ENCODE assay signal across 1 cellular context in genomic region chr12:10722502-10722904, GRCh38.
TF ChIP-seq lines count a peak whose summit lies in the region.

No MANE protein-coding gene starts in this region.

TF ChIP-seq in GM12878, 131 proteins besides CTCF, POLR2A, EP300 and RAD21 (continued from another document):
- TF ChIP-seq STAT3 (IDR thresholded peaks at IDR 0.05; ENCODE audit: low read depth, low read length), result no peak
- TF ChIP-seq, protein P1, sequence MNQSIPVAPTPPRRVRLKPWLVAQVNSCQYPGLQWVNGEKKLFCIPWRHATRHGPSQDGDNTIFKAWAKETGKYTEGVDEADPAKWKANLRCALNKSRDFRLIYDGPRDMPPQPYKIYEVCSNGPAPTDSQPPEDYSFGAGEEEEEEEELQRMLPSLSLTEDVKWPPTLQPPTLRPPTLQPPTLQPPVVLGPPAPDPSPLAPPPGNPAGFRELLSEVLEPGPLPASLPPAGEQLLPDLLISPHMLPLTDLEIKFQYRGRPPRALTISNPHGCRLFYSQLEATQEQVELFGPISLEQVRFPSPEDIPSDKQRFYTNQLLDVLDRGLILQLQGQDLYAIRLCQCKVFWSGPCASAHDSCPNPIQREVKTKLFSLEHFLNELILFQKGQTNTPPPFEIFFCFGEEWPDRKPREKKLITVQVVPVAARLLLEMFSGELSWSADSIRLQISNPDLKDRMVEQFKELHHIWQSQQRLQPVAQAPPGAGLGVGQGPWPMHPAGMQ (IDR thresholded peaks at IDR 0.05; ENCODE audit: borderline replicate concordance), result no peak
- TF ChIP-seq NR2C2 (IDR thresholded peaks at IDR 0.05; ENCODE audit: borderline replicate concordance, control insufficient read depth, insufficient read length, low read depth), result no peak
- no peak for TF ChIP-seq TCF7 (IDR thresholded peaks at IDR 0.05; ENCODE audit: borderline replicate concordance)
- TF ChIP-seq MLLT1 (IDR thresholded peaks at IDR 0.05), result 0 out of 2 replicates have a peak, but pooled peaks have one; percentile 22
- TF ChIP-seq NBN (IDR thresholded peaks at IDR 0.05), result no peak
- TF ChIP-seq ZZZ3 (IDR thresholded peaks at IDR 0.05; ENCODE audit: control insufficient read depth, insufficient read length, low read depth), result no peak
- TF ChIP-seq, protein P2, sequence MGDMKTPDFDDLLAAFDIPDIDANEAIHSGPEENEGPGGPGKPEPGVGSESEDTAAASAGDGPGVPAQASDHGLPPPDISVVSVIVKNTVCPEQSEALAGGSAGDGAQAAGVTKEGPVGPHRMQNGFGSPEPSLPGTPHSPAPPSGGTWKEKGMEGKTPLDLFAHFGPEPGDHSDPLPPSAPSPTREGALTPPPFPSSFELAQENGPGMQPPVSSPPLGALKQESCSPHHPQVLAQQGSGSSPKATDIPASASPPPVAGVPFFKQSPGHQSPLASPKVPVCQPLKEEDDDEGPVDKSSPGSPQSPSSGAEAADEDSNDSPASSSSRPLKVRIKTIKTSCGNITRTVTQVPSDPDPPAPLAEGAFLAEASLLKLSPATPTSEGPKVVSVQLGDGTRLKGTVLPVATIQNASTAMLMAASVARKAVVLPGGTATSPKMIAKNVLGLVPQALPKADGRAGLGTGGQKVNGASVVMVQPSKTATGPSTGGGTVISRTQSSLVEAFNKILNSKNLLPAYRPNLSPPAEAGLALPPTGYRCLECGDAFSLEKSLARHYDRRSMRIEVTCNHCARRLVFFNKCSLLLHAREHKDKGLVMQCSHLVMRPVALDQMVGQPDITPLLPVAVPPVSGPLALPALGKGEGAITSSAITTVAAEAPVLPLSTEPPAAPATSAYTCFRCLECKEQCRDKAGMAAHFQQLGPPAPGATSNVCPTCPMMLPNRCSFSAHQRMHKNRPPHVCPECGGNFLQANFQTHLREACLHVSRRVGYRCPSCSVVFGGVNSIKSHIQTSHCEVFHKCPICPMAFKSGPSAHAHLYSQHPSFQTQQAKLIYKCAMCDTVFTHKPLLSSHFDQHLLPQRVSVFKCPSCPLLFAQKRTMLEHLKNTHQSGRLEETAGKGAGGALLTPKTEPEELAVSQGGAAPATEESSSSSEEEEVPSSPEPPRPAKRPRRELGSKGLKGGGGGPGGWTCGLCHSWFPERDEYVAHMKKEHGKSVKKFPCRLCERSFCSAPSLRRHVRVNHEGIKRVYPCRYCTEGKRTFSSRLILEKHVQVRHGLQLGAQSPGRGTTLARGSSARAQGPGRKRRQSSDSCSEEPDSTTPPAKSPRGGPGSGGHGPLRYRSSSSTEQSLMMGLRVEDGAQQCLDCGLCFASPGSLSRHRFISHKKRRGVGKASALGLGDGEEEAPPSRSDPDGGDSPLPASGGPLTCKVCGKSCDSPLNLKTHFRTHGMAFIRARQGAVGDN (IDR thresholded peaks at IDR 0.05), result no peak
- TF ChIP-seq IRF4 (IDR thresholded peaks at IDR 0.05; ENCODE audit: low read depth, low read length), result no peak
- TF ChIP-seq, protein P3, sequence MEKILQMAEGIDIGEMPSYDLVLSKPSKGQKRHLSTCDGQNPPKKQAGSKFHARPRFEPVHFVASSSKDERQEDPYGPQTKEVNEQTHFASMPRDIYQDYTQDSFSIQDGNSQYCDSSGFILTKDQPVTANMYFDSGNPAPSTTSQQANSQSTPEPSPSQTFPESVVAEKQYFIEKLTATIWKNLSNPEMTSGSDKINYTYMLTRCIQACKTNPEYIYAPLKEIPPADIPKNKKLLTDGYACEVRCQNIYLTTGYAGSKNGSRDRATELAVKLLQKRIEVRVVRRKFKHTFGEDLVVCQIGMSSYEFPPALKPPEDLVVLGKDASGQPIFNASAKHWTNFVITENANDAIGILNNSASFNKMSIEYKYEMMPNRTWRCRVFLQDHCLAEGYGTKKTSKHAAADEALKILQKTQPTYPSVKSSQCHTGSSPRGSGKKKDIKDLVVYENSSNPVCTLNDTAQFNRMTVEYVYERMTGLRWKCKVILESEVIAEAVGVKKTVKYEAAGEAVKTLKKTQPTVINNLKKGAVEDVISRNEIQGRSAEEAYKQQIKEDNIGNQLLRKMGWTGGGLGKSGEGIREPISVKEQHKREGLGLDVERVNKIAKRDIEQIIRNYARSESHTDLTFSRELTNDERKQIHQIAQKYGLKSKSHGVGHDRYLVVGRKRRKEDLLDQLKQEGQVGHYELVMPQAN (conservative IDR thresholded peaks at IDR 0.05), result peak; percentile 20; the same call in 1 of the 2 replicates
- TF ChIP-seq ETV6 (conservative IDR thresholded peaks at IDR 0.05 in 1 of 2, IDR thresholded peaks at IDR 0.05 in 1 of 2; ENCODE audit: borderline replicate concordance in 1 of 2, low read depth in 1 of 2), result no peak
- TF ChIP-seq SPI1 (IDR thresholded peaks at IDR 0.05; ENCODE audit: borderline replicate concordance, insufficient read depth, low read depth, low read length), result no peak
- 0 out of 2 replicates have a peak, but pooled peaks have one; percentile 9 for TF ChIP-seq JUND (IDR thresholded peaks at IDR 0.05; ENCODE audit: low read depth, low read length)
- TF ChIP-seq TCF3 (IDR thresholded peaks at IDR 0.05; ENCODE audit: borderline replicate concordance, insufficient read depth, low read depth, low read length), result 0 out of 2 replicates have a peak, but pooled peaks have one; percentile 37
